Comparison of ENCODE assay signal across 21 cellular contexts in genomic region chr6:145829102-145829501, GRCh38. TPM values are rescaled to one million over a fixed set of nuclear protein-coding genes. Genes with fewer than 3 reads are reported as not detected.
DNase-seq lines count a peak whose midpoint lies in the region; ATAC-seq and TF ChIP-seq lines count a peak whose summit lies in the region.
"Had no signal": no experiment of that assay in that cellular context is flagged by ENCODE, and none has a peak within 500 bp of the region (broad histone marks: within the 10 kb centered on the region; RNA-seq: fewer than 3 reads in every experiment).

No MANE protein-coding gene starts in this region.

- CTCF ChIA-PET in activated CD8-positive, alpha-beta T cell treated with anti-CD3 and anti-CD28 coated beads, Interleukin-2, amount 10 ng/mL, durations not matched to agents 7 days and 5 days (lab: Charles Lee): no interaction called here

- H3K9me3 ChIP-seq in left ventricle myocardium inferior (replicated peaks) (no peaks in the 10 kb centered on the region), right lobe of liver (no peaks in the 10 kb centered on the region), aorta (ENCODE audit: control insufficient read depth, low read length) (no peaks in the 10 kb centered on the region)
- H3K9me3 ChIP-seq: SJCRH30 had no signal

- ATAC-seq in Right ventricle myocardium superior (ENCODE audit: poor library complexity) (peak; percentile 87), right lobe of liver (peak; percentile 28 to 100 (median 58)), aorta (ENCODE audit: low FRiP score) (peak; percentile 65), GM18909 (IDR thresholded peaks at IDR 0.05; ENCODE audit: poor library complexity, unreplicated experiment) (no peak)
- no peak for ATAC-seq in activated CD8-positive, alpha-beta T cell treated with anti-CD3 and anti-CD28 coated beads, Interleukin-2, amount 10 ng/mL, durations not matched to agents 7 days and 5 days
- ATAC-seq: CD8-positive, alpha-beta T cell; Panc1 had no signal

- H3K27ac Mint-ChIP-seq in activated CD8-positive, alpha-beta T cell treated with anti-CD3 and anti-CD28 coated beads, Interleukin-2, amount 10 ng/mL, durations not matched to agents 7 days and 5 days: no peak overlapping the region
- H3K27ac Mint-ChIP-seq: CD8-positive, alpha-beta T cell had no signal

- H3K36me3 ChIP-seq in left ventricle myocardium inferior (no peaks in the 10 kb centered on the region), right lobe of liver (no peaks in the 10 kb centered on the region), aorta (ENCODE audit: control insufficient read depth in 1 of 2, insufficient read depth in 2 of 2, low read length in 1 of 2) (no peaks in the 10 kb centered on the region)
- H3K36me3 ChIP-seq: BLaER1 treated with 17β-estradiol and CSF1 and Interleukin-3, amounts not matched to agents 10 nM and 100 nM; SJCRH30 had no signal

- POLR2A ChIA-PET in activated CD8-positive, alpha-beta T cell treated with anti-CD3 and anti-CD28 coated beads, Interleukin-2, amount 10 ng/mL, durations not matched to agents 7 days and 5 days (lab: Charles Lee): no interaction called here

- no peak for TF ChIP-seq CTCF in left ventricle myocardium inferior (IDR thresholded peaks at IDR 0.05; ENCODE audit: borderline replicate concordance)
- no peak for TF ChIP-seq CTCF in right lobe of liver (IDR thresholded peaks at IDR 0.05)

- no peak overlapping the region for H3K4me3 Mint-ChIP-seq in activated CD8-positive, alpha-beta T cell treated with anti-CD3 and anti-CD28 coated beads, Interleukin-2, amount 10 ng/mL, durations not matched to agents 7 days and 5 days
- H3K4me3 Mint-ChIP-seq: CD8-positive, alpha-beta T cell had no signal

- no peaks in the 10 kb centered on the region for H3K36me3 Mint-ChIP-seq in activated CD8-positive, alpha-beta T cell treated with anti-CD3 and anti-CD28 coated beads, Interleukin-2, amount 10 ng/mL, durations not matched to agents 7 days and 5 days (ENCODE audit: low read depth)
- H3K36me3 Mint-ChIP-seq: CD8-positive, alpha-beta T cell had no signal

- H3K27me3 ChIP-seq in left ventricle myocardium inferior (ENCODE audit: low read depth) (no peaks in the 10 kb centered on the region), right lobe of liver (no peaks in the 10 kb centered on the region), aorta (ENCODE audit: control insufficient read depth in 1 of 2, insufficient read depth in 2 of 2, low read length in 1 of 2) (no peaks in the 10 kb centered on the region)
- H3K27me3 ChIP-seq: BLaER1 treated with 17β-estradiol and CSF1 and Interleukin-3, amounts not matched to agents 10 nM and 100 nM; SJCRH30 had no signal

- 27% methylated on average over 2 of the region's 2 CpGs for WGBS in right lobe of liver (ENCODE audit: insufficient coverage, low coverage, low lambda C conversion rate, missing lambda C conversion rate)
- 8 to 18% methylated on average over 2 of the region's 2 CpGs for WGBS in aorta, 2 donors

- no peaks in the 10 kb centered on the region for H3K9me3 Mint-ChIP-seq in activated CD8-positive, alpha-beta T cell treated with anti-CD3 and anti-CD28 coated beads, Interleukin-2, amount 10 ng/mL, durations not matched to agents 7 days and 5 days (ENCODE audit: insufficient read depth)
- H3K9me3 Mint-ChIP-seq: CD8-positive, alpha-beta T cell had no signal

- no peak overlapping the region for H3K4me3 ChIP-seq in left ventricle myocardium inferior
- H3K4me3 ChIP-seq in right lobe of liver: no peak overlapping the region
- H3K4me3 ChIP-seq in aorta (ENCODE audit: low read length in 2 of 2): no peak overlapping the region
- H3K4me3 ChIP-seq: BLaER1 treated with 17β-estradiol and CSF1 and Interleukin-3, amounts not matched to agents 10 nM and 100 nM; SJCRH30 had no signal

- no peak for TF ChIP-seq POLR2A in right lobe of liver (IDR thresholded peaks at IDR 0.05)

- H3K4me1 ChIP-seq in left ventricle myocardium inferior: peaks cover 13% of the 10 kb centered on the region
- no peaks in the 10 kb centered on the region for H3K4me1 ChIP-seq in right lobe of liver
- H3K4me1 ChIP-seq in aorta (ENCODE audit: control insufficient read depth in 1 of 2, insufficient read depth in 2 of 2, low read length in 2 of 2): peaks cover 0 to 3% of the 10 kb centered on the region in 2 donors
- H3K4me1 ChIP-seq: BLaER1 treated with 17β-estradiol and CSF1 and Interleukin-3, amounts not matched to agents 10 nM and 100 nM; SJCRH30 had no signal

- H3K27me3 Mint-ChIP-seq in activated CD8-positive, alpha-beta T cell treated with anti-CD3 and anti-CD28 coated beads, Interleukin-2, amount 10 ng/mL, durations not matched to agents 7 days and 5 days (ENCODE audit: low read depth): no peaks in the 10 kb centered on the region

- intact Hi-C loops in Right ventricle myocardium superior (cut with DNase I): no loop called here
- intact Hi-C loops in cardiac septum (cut with DNase I): no loop called here
- intact Hi-C loops in left ventricle myocardium inferior (cut with micrococcal nuclease): no loop called here
- intact Hi-C loops in right lobe of liver (cut with DNase I): no loop called here
- intact Hi-C loops in aorta (cut with DNase I): no loop called here

- peak overlapping the region; percentile 29 for H3K27ac ChIP-seq in left ventricle myocardium inferior (replicated peaks)
- H3K27ac ChIP-seq in right lobe of liver: no peak overlapping the region
- no peak overlapping the region for H3K27ac ChIP-seq in aorta (ENCODE audit: low read depth in 1 of 2, low read length in 2 of 2)
- H3K27ac ChIP-seq: BLaER1 treated with 17β-estradiol and CSF1 and Interleukin-3, amounts not matched to agents 10 nM and 100 nM; SJCRH30 had no signal

- DNase-seq in Right ventricle myocardium superior (peak; percentile 63), cardiac septum (ENCODE audit: low spot score) (no peak), left ventricle myocardium inferior (peak; percentile 40), right lobe of liver (peak; percentile 18 to 88 (median 83)), aorta (peak in 1 of 2 donors; percentile 41), SW480 (ENCODE audit: low spot score) (no peak)
- DNase-seq in activated CD8-positive, alpha-beta T cell treated with anti-CD3 and anti-CD28 coated beads, Interleukin-2, amount 10 ng/mL, durations not matched to agents 7 days and 5 days: no peak
- DNase-seq: 8988T; CD8-positive, alpha-beta T cell; KBM-7; MM.1S; NCI-H1092; NCI-H146; NCI-H2029; NCI-H226; NCI-H524; NCI-H82; SJCRH30 had no signal

- no peaks in the 10 kb centered on the region for H3K4me1 Mint-ChIP-seq in activated CD8-positive, alpha-beta T cell treated with anti-CD3 and anti-CD28 coated beads, Interleukin-2, amount 10 ng/mL, durations not matched to agents 7 days and 5 days (ENCODE audit: low read depth)

RNA-seq across cellular contexts. Expression of gene FBXO30, which starts 14.5 kb away (rescaled TPM):
- total RNA-seq in Right ventricle myocardium superior (12.8 TPM), cardiac septum (15.6 TPM), left ventricle myocardium inferior (16.7 TPM), right lobe of liver (1 to 10 TPM; 2.2 to 3.2 (median 3.0) TPM), aorta (10 to 100 TPM; 12.0 to 17.2 TPM)
- polyA plus RNA-seq in aorta: 1 to 10 TPM; 4.4 to 7.1 TPM
- 1 to 10 TPM; 3.5 to 4.1 TPM for total RNA-seq in activated CD8-positive, alpha-beta T cell treated with anti-CD3 and anti-CD28 coated beads, Interleukin-2, amount 10 ng/mL, durations not matched to agents 7 days and 5 days

Comparison
In these comparisons a context has a peak if more than half of its experiments do, and no peak if none do; other contexts are left out.
1. DNase-seq: peak in Right ventricle myocardium superior (single experiment), left ventricle myocardium inferior (single experiment) and right lobe of liver (3 of 3); none in cardiac septum (single experiment), activated CD8-positive, alpha-beta T cell treated with anti-CD3 and anti-CD28 coated beads, Interleukin-2, amount 10 ng/mL, durations not matched to agents 7 days and 5 days (single experiment) and SW480 (single experiment).
2. ATAC-seq: peak in Right ventricle myocardium superior (single experiment), right lobe of liver (4 of 4) and aorta (single experiment); none in activated CD8-positive, alpha-beta T cell treated with anti-CD3 and anti-CD28 coated beads, Interleukin-2, amount 10 ng/mL, durations not matched to agents 7 days and 5 days (single experiment) and GM18909 (single experiment).